In the genomic region with DNA sequence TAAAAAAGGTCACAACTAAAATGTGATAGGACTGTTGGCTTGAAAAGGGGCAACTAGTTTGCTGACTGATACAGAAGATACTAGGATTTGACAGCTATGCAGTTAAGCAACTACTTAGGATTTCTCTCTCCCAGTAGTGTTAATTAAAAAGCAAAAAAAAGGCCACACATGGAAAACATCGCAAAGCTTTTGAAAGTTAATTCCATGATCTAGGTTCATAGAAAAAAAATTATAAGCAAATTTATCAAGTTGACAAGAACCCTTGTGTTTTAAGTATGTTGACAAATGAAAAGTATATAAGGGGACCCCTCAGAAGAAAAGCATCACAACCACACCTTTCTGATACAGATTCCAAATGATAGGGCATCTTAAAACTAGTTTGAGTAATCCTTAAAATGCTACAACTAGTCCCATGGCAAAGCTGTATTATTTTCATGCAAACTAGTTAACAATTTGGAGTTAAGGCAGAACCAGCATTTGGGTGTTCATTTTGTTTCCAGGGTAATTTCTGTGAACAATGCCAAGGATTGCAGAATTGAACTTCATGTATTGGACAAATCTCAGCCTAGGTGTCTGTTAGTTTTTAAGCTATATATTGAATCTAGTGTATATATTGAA, we compare ENCODE assay signal across 1 cellular context.
TF ChIP-seq lines count a peak whose summit lies in the region.

No MANE protein-coding gene starts in this region.

TF ChIP-seq in K562, 482 proteins besides CTCF, POLR2A, EP300 and RAD21 (continued from another document and continues in another):
- TF ChIP-seq, protein P1, sequence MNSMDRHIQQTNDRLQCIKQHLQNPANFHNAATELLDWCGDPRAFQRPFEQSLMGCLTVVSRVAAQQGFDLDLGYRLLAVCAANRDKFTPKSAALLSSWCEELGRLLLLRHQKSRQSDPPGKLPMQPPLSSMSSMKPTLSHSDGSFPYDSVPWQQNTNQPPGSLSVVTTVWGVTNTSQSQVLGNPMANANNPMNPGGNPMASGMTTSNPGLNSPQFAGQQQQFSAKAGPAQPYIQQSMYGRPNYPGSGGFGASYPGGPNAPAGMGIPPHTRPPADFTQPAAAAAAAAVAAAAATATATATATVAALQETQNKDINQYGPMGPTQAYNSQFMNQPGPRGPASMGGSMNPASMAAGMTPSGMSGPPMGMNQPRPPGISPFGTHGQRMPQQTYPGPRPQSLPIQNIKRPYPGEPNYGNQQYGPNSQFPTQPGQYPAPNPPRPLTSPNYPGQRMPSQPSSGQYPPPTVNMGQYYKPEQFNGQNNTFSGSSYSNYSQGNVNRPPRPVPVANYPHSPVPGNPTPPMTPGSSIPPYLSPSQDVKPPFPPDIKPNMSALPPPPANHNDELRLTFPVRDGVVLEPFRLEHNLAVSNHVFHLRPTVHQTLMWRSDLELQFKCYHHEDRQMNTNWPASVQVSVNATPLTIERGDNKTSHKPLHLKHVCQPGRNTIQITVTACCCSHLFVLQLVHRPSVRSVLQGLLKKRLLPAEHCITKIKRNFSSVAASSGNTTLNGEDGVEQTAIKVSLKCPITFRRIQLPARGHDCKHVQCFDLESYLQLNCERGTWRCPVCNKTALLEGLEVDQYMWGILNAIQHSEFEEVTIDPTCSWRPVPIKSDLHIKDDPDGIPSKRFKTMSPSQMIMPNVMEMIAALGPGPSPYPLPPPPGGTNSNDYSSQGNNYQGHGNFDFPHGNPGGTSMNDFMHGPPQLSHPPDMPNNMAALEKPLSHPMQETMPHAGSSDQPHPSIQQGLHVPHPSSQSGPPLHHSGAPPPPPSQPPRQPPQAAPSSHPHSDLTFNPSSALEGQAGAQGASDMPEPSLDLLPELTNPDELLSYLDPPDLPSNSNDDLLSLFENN (IDR thresholded peaks at IDR 0.05; ENCODE audit: low read depth in 2 of 2, low read length in 2 of 2): no peak
- TF ChIP-seq RHOXF2B (CRISPR knock-in tag; conservative IDR thresholded peaks at IDR 0.05): no peak
- TF ChIP-seq NFIX (CRISPR knock-in tag; IDR thresholded peaks at IDR 0.05; ENCODE audit: low read depth): no peak
- TF ChIP-seq KAT8 (IDR thresholded peaks at IDR 0.05; ENCODE audit: low read depth): no peak
- TF ChIP-seq, protein P2, sequence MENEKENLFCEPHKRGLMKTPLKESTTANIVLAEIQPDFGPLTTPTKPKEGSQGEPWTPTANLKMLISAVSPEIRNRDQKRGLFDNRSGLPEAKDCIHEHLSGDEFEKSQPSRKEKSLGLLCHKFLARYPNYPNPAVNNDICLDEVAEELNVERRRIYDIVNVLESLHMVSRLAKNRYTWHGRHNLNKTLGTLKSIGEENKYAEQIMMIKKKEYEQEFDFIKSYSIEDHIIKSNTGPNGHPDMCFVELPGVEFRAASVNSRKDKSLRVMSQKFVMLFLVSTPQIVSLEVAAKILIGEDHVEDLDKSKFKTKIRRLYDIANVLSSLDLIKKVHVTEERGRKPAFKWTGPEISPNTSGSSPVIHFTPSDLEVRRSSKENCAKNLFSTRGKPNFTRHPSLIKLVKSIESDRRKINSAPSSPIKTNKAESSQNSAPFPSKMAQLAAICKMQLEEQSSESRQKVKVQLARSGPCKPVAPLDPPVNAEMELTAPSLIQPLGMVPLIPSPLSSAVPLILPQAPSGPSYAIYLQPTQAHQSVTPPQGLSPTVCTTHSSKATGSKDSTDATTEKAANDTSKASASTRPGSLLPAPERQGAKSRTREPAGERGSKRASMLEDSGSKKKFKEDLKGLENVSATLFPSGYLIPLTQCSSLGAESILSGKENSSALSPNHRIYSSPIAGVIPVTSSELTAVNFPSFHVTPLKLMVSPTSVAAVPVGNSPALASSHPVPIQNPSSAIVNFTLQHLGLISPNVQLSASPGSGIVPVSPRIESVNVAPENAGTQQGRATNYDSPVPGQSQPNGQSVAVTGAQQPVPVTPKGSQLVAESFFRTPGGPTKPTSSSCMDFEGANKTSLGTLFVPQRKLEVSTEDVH (IDR thresholded peaks at IDR 0.05; ENCODE audit: low read depth, partially characterized antibody): no peak
- no peak for TF ChIP-seq KLF10 (CRISPR knock-in tag; IDR thresholded peaks at IDR 0.05)
- peak; percentile 71 for TF ChIP-seq POLR2B (IDR thresholded peaks at IDR 0.05; ENCODE audit: low read depth, partially characterized antibody)
- peak; percentile 2; the same call in 1 of the 2 replicates for TF ChIP-seq CREB1 (IDR thresholded peaks at IDR 0.05)
- TF ChIP-seq CREB1 (CRISPR knock-in tag; IDR thresholded peaks at IDR 0.05): no peak
- no peak for TF ChIP-seq HNRNPK (IDR thresholded peaks at IDR 0.05; ENCODE audit: low read depth, low read length, poor library complexity, severe bottlenecking)
- no peak for TF ChIP-seq FOS (IDR thresholded peaks at IDR 0.05; ENCODE audit: extremely low read depth, insufficient read length)
- TF ChIP-seq ZZZ3 (IDR thresholded peaks at IDR 0.05): no peak
- TF ChIP-seq, protein P3, sequence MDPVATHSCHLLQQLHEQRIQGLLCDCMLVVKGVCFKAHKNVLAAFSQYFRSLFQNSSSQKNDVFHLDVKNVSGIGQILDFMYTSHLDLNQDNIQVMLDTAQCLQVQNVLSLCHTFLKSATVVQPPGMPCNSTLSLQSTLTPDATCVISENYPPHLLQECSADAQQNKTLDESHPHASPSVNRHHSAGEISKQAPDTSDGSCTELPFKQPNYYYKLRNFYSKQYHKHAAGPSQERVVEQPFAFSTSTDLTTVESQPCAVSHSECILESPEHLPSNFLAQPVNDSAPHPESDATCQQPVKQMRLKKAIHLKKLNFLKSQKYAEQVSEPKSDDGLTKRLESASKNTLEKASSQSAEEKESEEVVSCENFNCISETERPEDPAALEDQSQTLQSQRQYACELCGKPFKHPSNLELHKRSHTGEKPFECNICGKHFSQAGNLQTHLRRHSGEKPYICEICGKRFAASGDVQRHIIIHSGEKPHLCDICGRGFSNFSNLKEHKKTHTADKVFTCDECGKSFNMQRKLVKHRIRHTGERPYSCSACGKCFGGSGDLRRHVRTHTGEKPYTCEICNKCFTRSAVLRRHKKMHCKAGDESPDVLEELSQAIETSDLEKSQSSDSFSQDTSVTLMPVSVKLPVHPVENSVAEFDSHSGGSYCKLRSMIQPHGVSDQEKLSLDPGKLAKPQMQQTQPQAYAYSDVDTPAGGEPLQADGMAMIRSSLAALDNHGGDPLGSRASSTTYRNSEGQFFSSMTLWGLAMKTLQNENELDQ (CRISPR knock-in tag; IDR thresholded peaks at IDR 0.05; ENCODE audit: borderline replicate concordance): no peak
- no peak for TF ChIP-seq DNMT1 (IDR thresholded peaks at IDR 0.05)
- no peak for TF ChIP-seq SMC3 (conservative IDR thresholded peaks at IDR 0.05; ENCODE audit: insufficient read depth, low read depth, low read length)
- TF ChIP-seq TEAD1 (CRISPR knock-in tag; IDR thresholded peaks at IDR 0.05): 0 out of 4 replicates have a peak, but pooled peaks of 1 of the 2 experiments have one; percentile 25
- no peak for TF ChIP-seq CBX3 (IDR thresholded peaks at IDR 0.05; ENCODE audit: borderline replicate concordance in 1 of 2, low read length in 2 of 2)
- peak; percentile 78 for TF ChIP-seq SUPT5H (IDR thresholded peaks at IDR 0.05)
- TF ChIP-seq, protein P4, sequence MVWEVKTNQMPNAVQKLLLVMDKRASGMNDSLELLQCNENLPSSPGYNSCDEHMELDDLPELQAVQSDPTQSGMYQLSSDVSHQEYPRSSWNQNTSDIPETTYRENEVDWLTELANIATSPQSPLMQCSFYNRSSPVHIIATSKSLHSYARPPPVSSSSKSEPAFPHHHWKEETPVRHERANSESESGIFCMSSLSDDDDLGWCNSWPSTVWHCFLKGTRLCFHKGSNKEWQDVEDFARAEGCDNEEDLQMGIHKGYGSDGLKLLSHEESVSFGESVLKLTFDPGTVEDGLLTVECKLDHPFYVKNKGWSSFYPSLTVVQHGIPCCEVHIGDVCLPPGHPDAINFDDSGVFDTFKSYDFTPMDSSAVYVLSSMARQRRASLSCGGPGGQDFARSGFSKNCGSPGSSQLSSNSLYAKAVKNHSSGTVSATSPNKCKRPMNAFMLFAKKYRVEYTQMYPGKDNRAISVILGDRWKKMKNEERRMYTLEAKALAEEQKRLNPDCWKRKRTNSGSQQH (CRISPR knock-in tag; IDR thresholded peaks at IDR 0.05): peak; percentile 16; the same call in 1 of the 2 replicates
- no peak for TF ChIP-seq XRCC5 (IDR thresholded peaks at IDR 0.05; ENCODE audit: low read depth, low read length)
- TF ChIP-seq FUS (optimal IDR thresholded peaks at IDR 0.05; ENCODE audit: low read depth, low read length): no peak
- TF ChIP-seq, protein P5, sequence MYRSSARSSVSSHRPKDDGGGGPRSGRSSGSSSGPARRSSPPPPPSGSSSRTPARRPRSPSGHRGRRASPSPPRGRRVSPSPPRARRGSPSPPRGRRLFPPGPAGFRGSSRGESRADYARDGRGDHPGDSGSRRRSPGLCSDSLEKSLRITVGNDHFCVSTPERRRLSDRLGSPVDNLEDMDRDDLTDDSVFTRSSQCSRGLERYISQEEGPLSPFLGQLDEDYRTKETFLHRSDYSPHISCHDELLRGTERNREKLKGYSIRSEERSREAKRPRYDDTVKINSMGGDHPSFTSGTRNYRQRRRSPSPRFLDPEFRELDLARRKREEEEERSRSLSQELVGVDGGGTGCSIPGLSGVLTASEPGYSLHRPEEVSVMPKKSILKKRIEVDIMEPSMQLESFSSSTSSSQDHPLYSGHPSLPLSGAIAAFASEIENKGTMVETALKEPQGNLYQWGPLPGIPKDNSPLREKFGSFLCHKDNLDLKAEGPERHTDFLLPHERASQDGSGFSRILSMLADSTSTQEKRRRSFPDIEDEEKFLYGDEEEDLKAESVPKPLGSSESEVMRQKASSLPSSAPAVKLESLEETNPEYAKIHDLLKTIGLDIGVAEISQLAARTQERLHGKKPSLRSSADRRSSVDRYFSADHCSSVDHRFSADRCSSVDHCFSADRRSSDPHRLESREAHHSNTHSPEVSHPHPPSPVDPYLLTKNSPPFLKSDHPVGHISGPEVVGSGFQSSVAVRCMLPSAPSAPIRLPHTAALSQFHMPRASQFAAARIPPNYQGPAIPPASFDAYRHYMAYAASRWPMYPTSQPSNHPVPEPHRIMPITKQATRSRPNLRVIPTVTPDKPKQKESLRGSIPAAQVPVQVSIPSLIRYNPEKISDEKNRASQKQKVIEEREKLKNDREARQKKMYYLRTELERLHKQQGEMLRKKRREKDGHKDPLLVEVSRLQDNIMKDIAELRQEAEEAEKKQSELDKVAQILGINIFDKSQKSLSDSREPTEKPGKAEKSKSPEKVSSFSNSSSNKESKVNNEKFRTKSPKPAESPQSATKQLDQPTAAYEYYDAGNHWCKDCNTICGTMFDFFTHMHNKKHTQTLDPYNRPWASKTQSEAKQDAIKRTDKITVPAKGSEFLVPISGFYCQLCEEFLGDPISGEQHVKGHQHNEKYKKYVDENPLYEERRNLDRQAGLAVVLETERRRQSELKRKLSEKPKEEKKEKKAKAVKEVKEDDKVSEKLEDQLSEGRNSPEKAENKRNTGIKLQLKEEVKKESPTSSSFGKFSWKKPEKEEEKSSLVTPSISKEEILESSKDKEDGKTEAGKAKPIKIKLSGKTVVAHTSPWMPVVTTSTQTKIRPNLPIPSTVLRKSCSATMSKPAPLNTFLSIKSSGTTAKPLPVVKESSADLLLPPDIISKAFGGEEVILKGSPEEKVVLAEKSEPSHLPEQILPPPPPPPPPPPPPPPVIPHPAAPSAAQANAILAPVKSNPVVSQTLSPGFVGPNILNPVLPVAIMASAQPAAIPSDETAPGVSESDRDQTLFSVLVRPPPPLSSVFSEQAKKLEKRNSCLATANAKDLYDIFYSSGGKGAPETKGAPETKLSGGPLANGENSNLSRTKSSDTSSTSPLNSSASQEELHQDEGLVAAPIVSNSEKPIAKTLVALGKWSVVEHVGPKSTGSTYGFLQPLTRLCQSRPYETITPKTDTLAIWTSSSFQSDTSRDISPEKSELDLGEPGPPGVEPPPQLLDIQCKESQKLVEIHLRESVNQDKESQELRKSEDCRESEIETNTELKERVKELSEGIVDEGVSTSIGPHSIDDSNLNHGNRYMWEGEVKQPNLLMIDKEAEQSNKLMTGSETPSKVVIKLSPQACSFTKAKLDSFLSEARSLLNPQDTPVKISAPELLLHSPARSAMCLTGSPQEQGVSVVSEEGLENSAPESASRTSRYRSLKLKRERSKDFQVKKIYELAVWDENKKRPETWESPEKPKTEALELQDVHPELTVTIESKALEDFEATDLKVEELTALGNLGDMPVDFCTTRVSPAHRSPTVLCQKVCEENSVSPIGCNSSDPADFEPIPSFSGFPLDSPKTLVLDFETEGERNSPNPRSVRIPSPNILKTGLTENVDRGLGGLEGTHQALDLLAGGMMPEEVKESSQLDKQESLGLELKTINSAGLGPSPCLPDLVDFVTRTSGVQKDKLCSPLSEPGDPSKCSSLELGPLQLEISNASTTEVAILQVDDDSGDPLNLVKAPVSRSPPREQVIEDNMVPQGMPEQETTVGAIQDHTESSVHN (IDR thresholded peaks at IDR 0.05; ENCODE audit: borderline replicate concordance in 1 of 2, low read depth in 1 of 2): no peak
- 0 out of 2 replicates have a peak, but pooled peaks have one; percentile 4 for TF ChIP-seq POLR2G (IDR thresholded peaks at IDR 0.05; ENCODE audit: low read depth, low read length)
- TF ChIP-seq ZNF263 (CRISPR knock-in tag; IDR thresholded peaks at IDR 0.05; ENCODE audit: borderline replicate concordance): no peak
- TF ChIP-seq CBX8 (IDR thresholded peaks at IDR 0.05; ENCODE audit: borderline replicate concordance, extremely low read depth, low read depth, low read length, poor library complexity, severe bottlenecking): no peak
- no peak for TF ChIP-seq SP1 (CRISPR knock-in tag; IDR thresholded peaks at IDR 0.05)
- TF ChIP-seq, protein P6, sequence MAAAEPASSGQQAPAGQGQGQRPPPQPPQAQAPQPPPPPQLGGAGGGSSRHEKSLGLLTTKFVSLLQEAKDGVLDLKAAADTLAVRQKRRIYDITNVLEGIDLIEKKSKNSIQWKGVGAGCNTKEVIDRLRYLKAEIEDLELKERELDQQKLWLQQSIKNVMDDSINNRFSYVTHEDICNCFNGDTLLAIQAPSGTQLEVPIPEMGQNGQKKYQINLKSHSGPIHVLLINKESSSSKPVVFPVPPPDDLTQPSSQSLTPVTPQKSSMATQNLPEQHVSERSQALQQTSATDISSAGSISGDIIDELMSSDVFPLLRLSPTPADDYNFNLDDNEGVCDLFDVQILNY (CRISPR knock-in tag; IDR thresholded peaks at IDR 0.05): no peak
- TF ChIP-seq, protein P7, sequence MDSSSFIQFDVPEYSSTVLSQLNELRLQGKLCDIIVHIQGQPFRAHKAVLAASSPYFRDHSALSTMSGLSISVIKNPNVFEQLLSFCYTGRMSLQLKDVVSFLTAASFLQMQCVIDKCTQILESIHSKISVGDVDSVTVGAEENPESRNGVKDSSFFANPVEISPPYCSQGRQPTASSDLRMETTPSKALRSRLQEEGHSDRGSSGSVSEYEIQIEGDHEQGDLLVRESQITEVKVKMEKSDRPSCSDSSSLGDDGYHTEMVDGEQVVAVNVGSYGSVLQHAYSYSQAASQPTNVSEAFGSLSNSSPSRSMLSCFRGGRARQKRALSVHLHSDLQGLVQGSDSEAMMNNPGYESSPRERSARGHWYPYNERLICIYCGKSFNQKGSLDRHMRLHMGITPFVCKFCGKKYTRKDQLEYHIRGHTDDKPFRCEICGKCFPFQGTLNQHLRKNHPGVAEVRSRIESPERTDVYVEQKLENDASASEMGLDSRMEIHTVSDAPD (CRISPR knock-in tag; IDR thresholded peaks at IDR 0.05): no peak
- TF ChIP-seq CTBP1 (IDR thresholded peaks at IDR 0.05; ENCODE audit: borderline replicate concordance): no peak
- TF ChIP-seq SRSF3 (IDR thresholded peaks at IDR 0.05; ENCODE audit: insufficient read depth, low read length): no peak
- TF ChIP-seq ZNF3 (CRISPR knock-in tag; IDR thresholded peaks at IDR 0.05): no peak
- TF ChIP-seq ILF3 (IDR thresholded peaks at IDR 0.05; ENCODE audit: borderline replicate concordance): peak; percentile 81
- TF ChIP-seq EHMT2 (IDR thresholded peaks at IDR 0.05): no peak
- no peak for TF ChIP-seq ESRRA (IDR thresholded peaks at IDR 0.05; ENCODE audit: borderline replicate concordance, low read depth)
- no peak for TF ChIP-seq ZFX (CRISPR knock-in tag; IDR thresholded peaks at IDR 0.05)
- TF ChIP-seq ZNF140 (CRISPR knock-in tag; IDR thresholded peaks at IDR 0.05): no peak
- TF ChIP-seq FOSL1 (tag; conservative IDR thresholded peaks at IDR 0.05): no peak
- TF ChIP-seq TCF3 (CRISPR knock-in tag; IDR thresholded peaks at IDR 0.05): no peak
- TF ChIP-seq NRF1 (conservative IDR thresholded peaks at IDR 0.05 in 1 of 2, IDR thresholded peaks at IDR 0.05 in 1 of 2): no peak
- TF ChIP-seq TAF15 (IDR thresholded peaks at IDR 0.05; ENCODE audit: low read depth, low read length): no peak
